1 cellular context compared by ENCODE assay signal in the genomic region with DNA sequence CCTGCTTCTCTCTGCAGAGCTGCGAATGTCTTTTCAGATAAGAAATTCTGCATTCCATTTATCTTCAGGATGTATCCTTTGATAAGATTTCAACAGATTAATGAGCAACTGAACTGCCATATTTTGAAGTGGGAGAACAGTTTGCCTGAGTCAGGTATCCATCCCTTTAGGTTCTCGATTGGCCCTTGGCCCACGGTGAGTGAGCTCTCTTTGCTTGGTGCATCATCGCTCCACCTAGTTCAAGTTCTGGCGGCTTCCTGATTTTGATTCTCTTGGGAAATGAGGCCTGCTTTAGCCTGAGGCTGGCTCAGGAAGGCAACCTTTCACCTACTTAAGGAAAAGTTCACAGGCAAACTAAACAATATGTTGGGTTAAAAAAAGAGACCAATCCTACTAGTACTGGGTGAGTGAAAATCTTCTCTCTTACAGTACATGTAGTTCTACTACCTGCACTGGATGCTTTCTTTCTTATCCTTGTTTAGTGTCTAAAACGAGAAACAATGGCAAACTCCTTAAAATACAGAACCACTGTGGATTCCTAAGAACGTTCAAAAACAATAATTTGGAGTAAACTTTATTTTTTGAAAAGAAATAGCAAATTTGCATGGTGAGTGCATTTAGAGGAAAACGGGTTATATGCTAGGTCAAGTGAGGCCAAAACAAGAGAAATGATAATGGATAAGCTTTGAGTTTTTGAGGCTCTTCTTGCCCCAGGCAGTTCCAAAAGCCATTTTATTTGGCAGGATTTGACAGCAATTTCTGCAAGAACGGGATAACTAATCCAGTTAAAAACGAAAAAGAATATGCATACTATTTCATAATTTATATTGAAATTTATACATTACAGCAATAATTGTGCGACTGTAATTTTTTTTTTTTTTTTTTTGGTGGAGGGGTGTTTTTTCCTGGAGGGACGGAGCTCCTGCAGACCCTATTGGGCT.
TF ChIP-seq lines count a peak whose summit lies in the region.

No MANE protein-coding gene starts in this region.

TF ChIP-seq in A549, 52 proteins besides CTCF, POLR2A, EP300 and RAD21 (continued from another document):
- TF ChIP-seq CEBPB (IDR thresholded peaks at IDR 0.05) (peak in 1 of 2 experiments; percentile 42; a peak in 1 of 4 replicates), MYC (IDR thresholded peaks at IDR 0.05; ENCODE audit: borderline replicate concordance, low read length) (no peak), ZSCAN20 (CRISPR knock-in tag; IDR thresholded peaks at IDR 0.05) (peak; percentile 71; the same call in 1 of the 2 replicates)
TF ChIP-seq in A549: peak in this region for 7.
